ENCODE assay signal across 1 cellular context in genomic region chrX:12946838-12947544, GRCh38.
TF ChIP-seq lines count a peak whose summit lies in the region.

No MANE protein-coding gene starts in this region.

TF ChIP-seq in HepG2, 621 proteins besides CTCF, POLR2A, EP300 and RAD21 (continued from another document and continues in another):
- TF ChIP-seq ZBTB25 (CRISPR knock-in tag; IDR thresholded peaks at IDR 0.05), result no peak
- TF ChIP-seq NR0B2 (CRISPR knock-in tag; IDR thresholded peaks at IDR 0.05), result no peak
- no peak for TF ChIP-seq ZNF510 (CRISPR knock-in tag; IDR thresholded peaks at IDR 0.05; ENCODE audit: low read depth)
- TF ChIP-seq ARNT2 (CRISPR knock-in tag; IDR thresholded peaks at IDR 0.05; ENCODE audit: low read depth), result no peak
- TF ChIP-seq HNRNPK (IDR thresholded peaks at IDR 0.05; ENCODE audit: low read depth, low read length, poor library complexity, severe bottlenecking), result no peak
- TF ChIP-seq ZNF792 (CRISPR knock-in tag; IDR thresholded peaks at IDR 0.05), result no peak
- TF ChIP-seq REPIN1 (CRISPR knock-in tag; IDR thresholded peaks at IDR 0.05; ENCODE audit: borderline replicate concordance, low read depth), result no peak
- TF ChIP-seq THAP9 (CRISPR knock-in tag; IDR thresholded peaks at IDR 0.05; ENCODE audit: borderline replicate concordance), result no peak
- TF ChIP-seq FOSL2 (CRISPR knock-in tag; IDR thresholded peaks at IDR 0.05), result 0 out of 2 replicates have a peak, but pooled peaks have one; percentile 15
- TF ChIP-seq, protein P1, sequence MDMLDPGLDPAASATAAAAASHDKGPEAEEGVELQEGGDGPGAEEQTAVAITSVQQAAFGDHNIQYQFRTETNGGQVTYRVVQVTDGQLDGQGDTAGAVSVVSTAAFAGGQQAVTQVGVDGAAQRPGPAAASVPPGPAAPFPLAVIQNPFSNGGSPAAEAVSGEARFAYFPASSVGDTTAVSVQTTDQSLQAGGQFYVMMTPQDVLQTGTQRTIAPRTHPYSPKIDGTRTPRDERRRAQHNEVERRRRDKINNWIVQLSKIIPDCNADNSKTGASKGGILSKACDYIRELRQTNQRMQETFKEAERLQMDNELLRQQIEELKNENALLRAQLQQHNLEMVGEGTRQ (IDR thresholded peaks at IDR 0.05; ENCODE audit: low read depth, low read length), result no peak
- TF ChIP-seq, protein P1 (CRISPR knock-in tag; IDR thresholded peaks at IDR 0.05; ENCODE audit: borderline replicate concordance), result no peak
- TF ChIP-seq SSRP1 (CRISPR knock-in tag; IDR thresholded peaks at IDR 0.05), result no peak
- 0 out of 2 replicates have a peak, but pooled peaks have one; percentile 19 for TF ChIP-seq GATAD2A (CRISPR knock-in tag; IDR thresholded peaks at IDR 0.05)
- TF ChIP-seq ZKSCAN5 (CRISPR knock-in tag; IDR thresholded peaks at IDR 0.05), result no peak
- 0 out of 2 replicates have a peak, but pooled peaks have one; percentile 53 for TF ChIP-seq ZNF644 (CRISPR knock-in tag; IDR thresholded peaks at IDR 0.05; ENCODE audit: low read depth)
- no peak for TF ChIP-seq NRL (CRISPR knock-in tag; IDR thresholded peaks at IDR 0.05; ENCODE audit: borderline replicate concordance)
- TF ChIP-seq, protein P2, sequence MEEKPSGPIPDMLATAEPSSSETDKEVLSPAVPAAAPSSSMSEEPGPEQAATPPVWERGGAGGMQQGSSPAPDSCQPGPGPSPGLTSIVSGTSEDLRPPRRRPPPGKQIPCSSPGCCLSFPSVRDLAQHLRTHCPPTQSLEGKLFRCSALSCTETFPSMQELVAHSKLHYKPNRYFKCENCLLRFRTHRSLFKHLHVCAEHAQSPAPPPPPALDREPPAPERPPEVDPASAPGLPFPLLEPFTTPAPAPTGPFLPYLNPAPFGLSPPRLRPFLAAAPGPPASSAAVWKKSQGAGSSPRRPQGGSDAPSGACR (CRISPR knock-in tag; IDR thresholded peaks at IDR 0.05), result no peak
- peak; percentile 23; the same call in 1 of the 2 replicates for TF ChIP-seq FOXK1 (CRISPR knock-in tag; IDR thresholded peaks at IDR 0.05; ENCODE audit: borderline replicate concordance, low read depth)
- TF ChIP-seq, protein P3, sequence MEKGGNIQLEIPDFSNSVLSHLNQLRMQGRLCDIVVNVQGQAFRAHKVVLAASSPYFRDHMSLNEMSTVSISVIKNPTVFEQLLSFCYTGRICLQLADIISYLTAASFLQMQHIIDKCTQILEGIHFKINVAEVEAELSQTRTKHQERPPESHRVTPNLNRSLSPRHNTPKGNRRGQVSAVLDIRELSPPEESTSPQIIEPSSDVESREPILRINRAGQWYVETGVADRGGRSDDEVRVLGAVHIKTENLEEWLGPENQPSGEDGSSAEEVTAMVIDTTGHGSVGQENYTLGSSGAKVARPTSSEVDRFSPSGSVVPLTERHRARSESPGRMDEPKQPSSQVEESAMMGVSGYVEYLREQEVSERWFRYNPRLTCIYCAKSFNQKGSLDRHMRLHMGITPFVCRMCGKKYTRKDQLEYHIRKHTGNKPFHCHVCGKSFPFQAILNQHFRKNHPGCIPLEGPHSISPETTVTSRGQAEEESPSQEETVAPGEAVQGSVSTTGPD (CRISPR knock-in tag; IDR thresholded peaks at IDR 0.05), result no peak
- no peak for TF ChIP-seq SIN3B (IDR thresholded peaks at IDR 0.05; ENCODE audit: low read length)
- no peak for TF ChIP-seq ZNF441 (CRISPR knock-in tag; IDR thresholded peaks at IDR 0.05; ENCODE audit: borderline replicate concordance)
- TF ChIP-seq GABPB1 (CRISPR knock-in tag; IDR thresholded peaks at IDR 0.05), result no peak
- no peak for TF ChIP-seq GABPA (IDR thresholded peaks at IDR 0.05; ENCODE audit: low read depth, low read length)
- TF ChIP-seq GABPA (CRISPR knock-in tag; IDR thresholded peaks at IDR 0.05; ENCODE audit: low read depth), result no peak
- no peak for TF ChIP-seq ZBTB42 (CRISPR knock-in tag; IDR thresholded peaks at IDR 0.05)
- no peak for TF ChIP-seq RARG (CRISPR knock-in tag; IDR thresholded peaks at IDR 0.05; ENCODE audit: low read depth)
- TF ChIP-seq ZNF17 (CRISPR knock-in tag; IDR thresholded peaks at IDR 0.05), result no peak
- TF ChIP-seq FOXC1 (CRISPR knock-in tag; IDR thresholded peaks at IDR 0.05; ENCODE audit: borderline replicate concordance), result no peak
- TF ChIP-seq, protein P4, sequence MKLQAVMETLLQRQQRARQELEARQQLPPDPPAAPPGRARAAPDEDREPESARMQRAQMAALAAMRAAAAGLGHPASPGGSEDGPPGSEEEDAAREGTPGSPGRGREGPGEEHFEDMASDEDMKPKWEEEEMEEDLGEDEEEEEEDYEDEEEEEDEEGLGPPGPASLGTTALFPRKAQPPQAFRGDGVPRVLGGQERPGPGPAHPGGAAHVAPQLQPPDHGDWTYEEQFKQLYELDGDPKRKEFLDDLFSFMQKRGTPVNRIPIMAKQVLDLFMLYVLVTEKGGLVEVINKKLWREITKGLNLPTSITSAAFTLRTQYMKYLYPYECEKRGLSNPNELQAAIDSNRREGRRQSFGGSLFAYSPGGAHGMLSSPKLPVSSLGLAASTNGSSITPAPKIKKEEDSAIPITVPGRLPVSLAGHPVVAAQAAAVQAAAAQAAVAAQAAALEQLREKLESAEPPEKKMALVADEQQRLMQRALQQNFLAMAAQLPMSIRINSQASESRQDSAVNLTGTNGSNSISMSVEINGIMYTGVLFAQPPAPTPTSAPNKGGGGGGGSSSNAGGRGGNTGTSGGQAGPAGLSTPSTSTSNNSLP (IDR thresholded peaks at IDR 0.05; ENCODE audit: low read depth, low read length), result no peak
- TF ChIP-seq CREBL2 (CRISPR knock-in tag; IDR thresholded peaks at IDR 0.05; ENCODE audit: borderline replicate concordance), result no peak
- TF ChIP-seq SIX4 (CRISPR knock-in tag; IDR thresholded peaks at IDR 0.05), result no peak
- peak; percentile 55 for TF ChIP-seq TEAD3 (CRISPR knock-in tag; optimal IDR thresholded peaks at IDR 0.05; ENCODE audit: borderline replicate concordance)
- TF ChIP-seq, protein P5, sequence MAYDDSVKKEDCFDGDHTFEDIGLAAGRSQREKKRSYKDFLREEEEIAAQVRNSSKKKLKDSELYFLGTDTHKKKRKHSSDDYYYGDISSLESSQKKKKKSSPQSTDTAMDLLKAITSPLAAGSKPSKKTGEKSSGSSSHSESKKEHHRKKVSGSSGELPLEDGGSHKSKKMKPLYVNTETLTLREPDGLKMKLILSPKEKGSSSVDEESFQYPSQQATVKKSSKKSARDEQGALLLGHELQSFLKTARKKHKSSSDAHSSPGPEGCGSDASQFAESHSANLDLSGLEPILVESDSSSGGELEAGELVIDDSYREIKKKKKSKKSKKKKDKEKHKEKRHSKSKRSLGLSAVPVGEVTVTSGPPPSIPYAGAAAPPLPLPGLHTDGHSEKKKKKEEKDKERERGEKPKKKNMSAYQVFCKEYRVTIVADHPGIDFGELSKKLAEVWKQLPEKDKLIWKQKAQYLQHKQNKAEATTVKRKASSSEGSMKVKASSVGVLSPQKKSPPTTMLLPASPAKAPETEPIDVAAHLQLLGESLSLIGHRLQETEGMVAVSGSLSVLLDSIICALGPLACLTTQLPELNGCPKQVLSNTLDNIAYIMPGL (CRISPR knock-in tag; IDR thresholded peaks at IDR 0.05; ENCODE audit: borderline replicate concordance in 1 of 2, low read depth in 1 of 2), result peak in 1 of 2 experiments; percentile 37; a peak in 1 of 4 replicates
- 0 out of 2 replicates have a peak, but pooled peaks have one; percentile 15 for TF ChIP-seq FOXO1 (CRISPR knock-in tag; IDR thresholded peaks at IDR 0.05)
- TF ChIP-seq STAT6 (CRISPR knock-in tag; IDR thresholded peaks at IDR 0.05; ENCODE audit: borderline replicate concordance), result no peak
- TF ChIP-seq ZNF850 (CRISPR knock-in tag; conservative IDR thresholded peaks at IDR 0.05), result no peak
- no peak for TF ChIP-seq RFX5 (IDR thresholded peaks at IDR 0.05; ENCODE audit: low read depth, low read length)
- no peak for TF ChIP-seq DZIP1 (CRISPR knock-in tag; IDR thresholded peaks at IDR 0.05)
- TF ChIP-seq HDAC2 (CRISPR knock-in tag; IDR thresholded peaks at IDR 0.05), result no peak
- TF ChIP-seq ZNF350 (CRISPR knock-in tag; IDR thresholded peaks at IDR 0.05; ENCODE audit: borderline replicate concordance, low read depth), result no peak
- no peak for TF ChIP-seq ZFP36 (IDR thresholded peaks at IDR 0.05; ENCODE audit: borderline replicate concordance, low read depth, low read length, partially characterized antibody)
- no peak for TF ChIP-seq NFKBIZ (CRISPR knock-in tag; IDR thresholded peaks at IDR 0.05)
- TF ChIP-seq, protein P6, sequence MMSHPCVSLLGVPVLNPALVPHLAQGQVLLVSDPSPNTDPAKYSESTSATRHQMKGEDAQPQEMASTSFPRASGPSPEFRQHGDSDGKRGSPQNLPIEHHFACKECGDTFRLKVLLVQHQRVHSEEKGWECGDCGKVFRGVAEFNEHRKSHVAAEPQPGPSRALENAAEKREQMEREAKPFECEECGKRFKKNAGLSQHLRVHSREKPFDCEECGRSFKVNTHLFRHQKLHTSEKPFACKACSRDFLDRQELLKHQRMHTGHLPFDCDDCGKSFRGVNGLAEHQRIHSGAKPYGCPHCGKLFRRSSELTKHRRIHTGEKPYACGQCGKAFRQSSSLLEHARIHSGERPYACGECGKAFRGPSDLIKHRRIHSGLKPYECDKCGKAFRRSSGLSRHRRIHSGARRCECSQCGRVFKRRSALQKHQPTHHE (CRISPR knock-in tag; IDR thresholded peaks at IDR 0.05; ENCODE audit: borderline replicate concordance), result no peak
